ENCODE assay signal across 8 cellular contexts in genomic region chr9:70924905-70925547, GRCh38.
DNase-seq lines count a peak whose midpoint lies in the region; ATAC-seq, FAIRE-seq and TF ChIP-seq lines count a peak whose summit lies in the region.

No MANE protein-coding gene starts in this region.

- no peak overlapping the region for H4K5ac ChIP-seq in H1 (ENCODE audit: insufficient read length, low read depth, low read length)

- peaks cover 1% of the 10 kb centered on the region; the same call in 1 of the 2 replicates for H3K23me2 ChIP-seq in H1 (ENCODE audit: low read depth, low read length)

- H2BK15ac ChIP-seq in H1 (ENCODE audit: low read length) = no peak overlapping the region

- no peak overlapping the region for H3K56ac ChIP-seq in H1 (replicated peaks; ENCODE audit: insufficient read length, low read depth, low read length)

- H2AFZ ChIP-seq in PC-9 (no peak overlapping the region), H1 (ENCODE audit: low read length) (no peak overlapping the region)

- H3K9me2 ChIP-seq in PC-9 (ENCODE audit: insufficient read depth) = no peaks in the 10 kb centered on the region

- H3K36me3 ChIP-seq in PC-9 (ENCODE audit: low read depth) (no peaks in the 10 kb centered on the region), H1 (ENCODE audit: control insufficient read depth in 2 of 4, insufficient read depth in 4 of 4, low read length in 3 of 4) (no peaks in the 10 kb centered on the region), uterus (no peaks in the 10 kb centered on the region)

- H3K4me2 ChIP-seq in PC-9 (peak overlapping the region; percentile 41), H1 (ENCODE audit: insufficient read depth in 1 of 2, low read depth in 2 of 2, low read length in 2 of 2) (no peak overlapping the region)

- H2AK5ac ChIP-seq in H1 (ENCODE audit: low read depth, low read length) = no peak overlapping the region

- POLR2A ChIA-PET in PC-9 (lab: Charles Lee; ENCODE audit: unreplicated experiment) = no interaction called here
- POLR2A ChIA-PET in H1 (lab: Charles Lee; ENCODE audit: partially characterized antibody) = no interaction called here

- H2BK5ac ChIP-seq in H1 (ENCODE audit: low read depth, low read length) = no peak overlapping the region

- no peak overlapping the region for H3K23ac ChIP-seq in H1 (ENCODE audit: insufficient read length)

- H2BK12ac ChIP-seq in H1 (ENCODE audit: low read depth, low read length) = no peak overlapping the region

- no peaks in the 10 kb centered on the region for H3K9me3 ChIP-seq in PC-9 (ENCODE audit: insufficient read depth, low read depth)
- no peaks in the 10 kb centered on the region for H3K9me3 ChIP-seq in H1 (ENCODE audit: insufficient read depth in 2 of 2, low read depth in 1 of 2, low read length in 1 of 2)
- no peaks in the 10 kb centered on the region for H3K9me3 ChIP-seq in uterus

- intact Hi-C loops in PC-9 (cut with micrococcal nuclease; ENCODE audit: unreplicated experiment) = loop anchor here (1.0 to 5.0 kb wide), 4 partner anchors 37 to 324 kb away; no protein-coding TSS in a partner anchor
- intact Hi-C loops in uterus (cut with DNase I; ENCODE audit: low total_unique reads) = no loop called here

- ATAC-seq in GM21825 (IDR thresholded peaks at IDR 0.05; ENCODE audit: unreplicated experiment) = peak; percentile 73

- TF ChIP-seq EP300 in H1 (IDR thresholded peaks at IDR 0.05; ENCODE audit: borderline replicate concordance in 1 of 2, low read depth in 2 of 2, low read length in 2 of 2) = no peak

- H4K91ac ChIP-seq in H1 (replicated peaks; ENCODE audit: insufficient read length, low read length) = no peak overlapping the region

- H3K27me3 ChIP-seq in PC-9 (ENCODE audit: insufficient read depth, low read depth) (no peaks in the 10 kb centered on the region), H1 (replicated peaks in 1 of 4; ENCODE audit: control insufficient read depth in 3 of 4, extremely low read depth in 1 of 4, insufficient read depth in 3 of 4, low read length in 3 of 4) (no peaks in the 10 kb centered on the region), uterus (no peaks in the 10 kb centered on the region)

- H3K79me2 ChIP-seq in PC-9 (ENCODE audit: low read depth) = no peaks in the 10 kb centered on the region
- no peaks in the 10 kb centered on the region for H3K79me2 ChIP-seq in H1 (ENCODE audit: control insufficient read depth in 1 of 2, insufficient read depth in 2 of 2, low read length in 2 of 2)

- peak; percentile 85 for TF ChIP-seq CTCF in PC-9 (conservative IDR thresholded peaks at IDR 0.05)
- TF ChIP-seq CTCF in H1 (IDR thresholded peaks at IDR 0.05; ENCODE audit: control extremely low read depth in 1 of 3, insufficient read depth in 1 of 3, low read depth in 1 of 3, low read length in 3 of 3) = peak in 2 of 3 experiments; percentile 72 to 91; a peak in 3 of 4 replicates
- peak; percentile 50 to 71 (median 55) for TF ChIP-seq CTCF in uterus (IDR thresholded peaks at IDR 0.05)

- CTCF ChIA-PET in PC-9 (lab: Charles Lee) (interaction anchor here (0.6 to 0.9 kb wide), 2 partner anchors 36 to 323 kb away, joined by 3 read pairs; no protein-coding TSS in a partner anchor), H1 (lab: Charles Lee; ENCODE audit: partially characterized antibody) (interaction anchor here (0.6 to 4.1 kb wide), 20 partner anchors 9 to 780 kb away, joined by 3 to 31 read pairs (median 3); no protein-coding TSS in a partner anchor)

- no peak overlapping the region for H2BK20ac ChIP-seq in H1 (ENCODE audit: low read length)

- no peak overlapping the region for H2BK120ac ChIP-seq in H1 (replicated peaks; ENCODE audit: low read depth, low read length)

- peak; percentile 89 to 93 for TF ChIP-seq RAD21 in H1 (IDR thresholded peaks at IDR 0.05 in 1 of 2, conservative IDR thresholded peaks at IDR 0.05 in 1 of 2; ENCODE audit: low read depth in 2 of 2, low read length in 2 of 2)

- H3K9ac ChIP-seq in H1 (replicated peaks in 1 of 4; ENCODE audit: extremely low read depth in 1 of 4, low read depth in 3 of 4, low read length in 3 of 4) = no peak overlapping the region

- no peak overlapping the region for H3K27ac ChIP-seq in PC-9
- H3K27ac ChIP-seq in H1 (ENCODE audit: low read depth, low read length) = no peak overlapping the region
- no peak overlapping the region for H3K27ac ChIP-seq in uterus

- FAIRE-seq in H1 (lab: Jason Lieb, UNC) = peak; percentile 95

- H4K20me1 ChIP-seq in PC-9 (ENCODE audit: insufficient read depth) (no peaks in the 10 kb centered on the region), H1 (replicated peaks in 1 of 2; ENCODE audit: control insufficient read depth in 1 of 2, insufficient read depth in 2 of 2, low read length in 2 of 2) (no peaks in the 10 kb centered on the region)

- no peak overlapping the region for H4K8ac ChIP-seq in H1 (ENCODE audit: extremely low read depth, insufficient read depth, low read length)

- no peaks in the 10 kb centered on the region for H3F3A ChIP-seq in PC-9 (ENCODE audit: insufficient read depth, low read depth)

- no peak overlapping the region for H3K4me3 ChIP-seq in Jurkat, Clone E6-1 (ENCODE audit: low read length)
- H3K4me3 ChIP-seq in PC-9 (no peak overlapping the region), H1 (ENCODE audit: extremely low read depth in 1 of 4, insufficient read depth in 2 of 4, low read depth in 3 of 4, low read length in 4 of 4) (no peak overlapping the region), uterus (no peak overlapping the region)

- no peaks in the 10 kb centered on the region for H3K79me1 ChIP-seq in H1 (ENCODE audit: low read depth, low read length)

- H3K4ac ChIP-seq in H1 (replicated peaks; ENCODE audit: insufficient read length, low read depth, low read length) = no peak overlapping the region

- BruUV-seq in PC-9 (replicated peaks; lab: Mats Ljungman, UMichigan) = no TSS peak

- no peak overlapping the region for H3K18ac ChIP-seq in H1 (ENCODE audit: extremely low read depth, low read length)

- 44% methylated on average over 9 of the region's 9 CpGs; no CpG with 5 or more reads in 1 of the 2 experiments for WGBS in H1 (ENCODE audit: extremely low coverage in 1 of 2, insufficient coverage in 1 of 2, insufficient read length in 1 of 2, insufficient replicate concordance in 2 of 2, low coverage in 1 of 2, low lambda C conversion rate in 2 of 2, missing lambda C conversion rate in 1 of 2), 2 experiments

- H3K14ac ChIP-seq in H1 (ENCODE audit: insufficient read length) = no peak overlapping the region

- DNase-seq in stimulated activated CD4-positive, alpha-beta T cell treated with anti-CD3 and anti-CD28 coated beads, Interleukin-1b, Interleukin-23, amount 100 ng/mL, for 48 hours = peak; percentile 2
- DNase-seq in stimulated activated CD4-positive, alpha-beta T cell treated with anti-CD3 and anti-CD28 coated beads, Interleukin-2, amount 100 ng/mL, for 24 hours = no peak
- DNase-seq in Jurkat, Clone E6-1 (ENCODE audit: low read depth, low spot score) = peak; percentile 44
- DNase-seq in PC-9 (peak in 1 of 2 experiments; percentile 24), H1 (ENCODE audit: low read depth in 1 of 2, low spot score in 2 of 2) (no peak), lung microvascular endothelial cell (ENCODE audit: low read depth in 2 of 2) (peak; percentile 81 to 92), uterus (peak in 1 of 2 donors; percentile 20)

- H3K4me1 ChIP-seq in PC-9 (replicated peaks; ENCODE audit: insufficient read depth) (no peaks in the 10 kb centered on the region), H1 (replicated peaks in 1 of 4; ENCODE audit: control insufficient read depth in 3 of 4, insufficient read depth in 4 of 4, low read length in 3 of 4) (no peaks in the 10 kb centered on the region), uterus (no peaks in the 10 kb centered on the region)

- no peak for TF ChIP-seq POLR2A in H1 (IDR thresholded peaks at IDR 0.05; ENCODE audit: control extremely low read depth in 1 of 2, low read depth in 2 of 2, low read length in 2 of 2)
- TF ChIP-seq POLR2A in uterus (IDR thresholded peaks at IDR 0.05) = no peak

TF ChIP-seq in H1, 55 proteins besides CTCF, POLR2A, EP300 and RAD21 (continues in another document):
- TF ChIP-seq MAX (IDR thresholded peaks at IDR 0.05) (no peak), SRF (IDR thresholded peaks at IDR 0.05; ENCODE audit: low read depth, low read length) (no peak), MAFK (IDR thresholded peaks at IDR 0.05; ENCODE audit: low read depth, low read length) (no peak), TAF1 (IDR thresholded peaks at IDR 0.05; ENCODE audit: low read depth, low read length) (no peak), ZNF274 (IDR thresholded peaks at IDR 0.05; ENCODE audit: borderline replicate concordance, extremely low read depth, low read length) (no peak), SIRT6 (IDR thresholded peaks at IDR 0.05; ENCODE audit: low read length) (no peak), E2F6 (IDR thresholded peaks at IDR 0.05) (no peak), SIX5 (IDR thresholded peaks at IDR 0.05; ENCODE audit: low read depth, low read length) (no peak), ATF2 (IDR thresholded peaks at IDR 0.05; ENCODE audit: low read length) (no peak), TAF7 (optimal IDR thresholded peaks at IDR 0.05; ENCODE audit: borderline replicate concordance, low read depth, low read length) (no peak)

Comparison
In these comparisons a context has a peak if more than half of its experiments do, and no peak if none do; other contexts are left out.
1. DNase-seq: peak in stimulated activated CD4-positive, alpha-beta T cell treated with anti-CD3 and anti-CD28 coated beads, Interleukin-1b, Interleukin-23, amount 100 ng/mL, for 48 hours (single experiment), Jurkat, Clone E6-1 (single experiment) and lung microvascular endothelial cell (2 of 2); none in stimulated activated CD4-positive, alpha-beta T cell treated with anti-CD3 and anti-CD28 coated beads, Interleukin-2, amount 100 ng/mL, for 24 hours (0 of 2) and H1 (0 of 2).
2. Peak in every context shown above with its lines, with median percentiles within 50 percentile points of each other: CTCF ChIP-seq.